ENCODE assay signal across 1 cellular context in the genomic region with DNA sequence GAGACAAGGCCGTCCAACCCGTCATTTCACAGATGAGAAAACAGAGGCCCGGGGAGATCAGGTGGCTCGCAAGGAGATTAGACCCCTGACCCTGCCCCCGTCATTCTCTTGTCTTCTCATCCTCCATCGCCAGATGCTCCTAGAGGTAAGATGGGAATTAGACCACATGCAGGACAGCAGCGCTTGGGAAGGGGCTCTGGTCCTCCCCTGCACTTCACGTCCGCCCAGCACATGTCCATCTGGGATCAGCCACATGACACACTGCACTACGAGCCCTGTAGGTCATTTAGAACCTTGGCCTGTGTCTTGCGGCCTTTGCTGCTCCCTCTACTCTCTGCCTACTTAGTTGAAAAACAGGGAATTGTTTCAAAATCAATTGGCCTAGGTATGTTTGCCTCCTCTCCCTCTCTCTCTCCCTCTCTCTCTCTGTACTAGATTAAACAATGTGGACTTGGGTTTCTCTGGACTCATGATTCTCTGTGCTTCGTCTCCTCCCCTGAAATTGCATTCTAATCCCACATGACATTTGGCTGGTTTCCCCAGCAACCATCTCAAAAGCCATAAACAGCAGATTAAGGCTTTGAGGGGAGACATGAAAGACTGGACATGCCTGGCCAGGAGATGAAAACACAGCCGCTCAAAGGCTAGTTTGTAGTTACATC.
TF ChIP-seq lines count a peak whose summit lies in the region.

No MANE protein-coding gene starts in this region.

TF ChIP-seq in HepG2, 621 proteins besides CTCF, POLR2A, EP300 and RAD21 (continued from another document and continues in another):
- TF ChIP-seq ZNF646 (CRISPR knock-in tag; IDR thresholded peaks at IDR 0.05) (peak; percentile 59; the same call in 1 of the 2 replicates), CENPT (CRISPR knock-in tag; IDR thresholded peaks at IDR 0.05; ENCODE audit: low read depth) (no peak), ARID4A (CRISPR knock-in tag; IDR thresholded peaks at IDR 0.05; ENCODE audit: borderline replicate concordance) (peak; percentile 36; the same call in 1 of the 2 replicates), RFXAP (CRISPR knock-in tag; IDR thresholded peaks at IDR 0.05; ENCODE audit: borderline replicate concordance) (no peak; the same call in 1 of the 2 replicates), SAFB2 (CRISPR knock-in tag; IDR thresholded peaks at IDR 0.05; ENCODE audit: borderline replicate concordance, low read depth) (peak; percentile 57; the same call in 1 of the 2 replicates), NFIB (CRISPR knock-in tag; IDR thresholded peaks at IDR 0.05; ENCODE audit: borderline replicate concordance) (no peak), TARDBP (CRISPR knock-in tag; IDR thresholded peaks at IDR 0.05) (peak; percentile 64; the same call in 1 of the 2 replicates), ZBTB39 (CRISPR knock-in tag; IDR thresholded peaks at IDR 0.05) (no peak), ZNF792 (CRISPR knock-in tag; IDR thresholded peaks at IDR 0.05) (0 out of 2 replicates have a peak, but pooled peaks have one; percentile 11), ZNF274 (CRISPR knock-in tag; IDR thresholded peaks at IDR 0.05) (no peak), TGIF2 (CRISPR knock-in tag; IDR thresholded peaks at IDR 0.05) (no peak), AFF4 (CRISPR knock-in tag; IDR thresholded peaks at IDR 0.05) (no peak), ZNF883 (CRISPR knock-in tag; IDR thresholded peaks at IDR 0.05; ENCODE audit: not compliant biosample characterization) (peak; percentile 46), TAF15 (IDR thresholded peaks at IDR 0.05; ENCODE audit: low read depth, low read length, poor library complexity, severe bottlenecking) (no peak), ZNF879 (CRISPR knock-in tag; IDR thresholded peaks at IDR 0.05) (peak; percentile 91), ZNF512B (CRISPR knock-in tag; IDR thresholded peaks at IDR 0.05; ENCODE audit: borderline replicate concordance) (peak; percentile 45; the same call in 1 of the 2 replicates), ZSCAN29 (CRISPR knock-in tag; conservative IDR thresholded peaks at IDR 0.05) (peak; percentile 70; the same call in 1 of the 2 replicates), ZNF616 (CRISPR knock-in tag; IDR thresholded peaks at IDR 0.05; ENCODE audit: low read depth) (0 out of 2 replicates have a peak, but pooled peaks have one; percentile 67), ZNF746 (CRISPR knock-in tag; IDR thresholded peaks at IDR 0.05) (peak; percentile 53; the same call in 1 of the 2 replicates), IRF9 (CRISPR knock-in tag; IDR thresholded peaks at IDR 0.05; ENCODE audit: borderline replicate concordance) (peak; percentile 80)
- TF ChIP-seq, protein P1, sequence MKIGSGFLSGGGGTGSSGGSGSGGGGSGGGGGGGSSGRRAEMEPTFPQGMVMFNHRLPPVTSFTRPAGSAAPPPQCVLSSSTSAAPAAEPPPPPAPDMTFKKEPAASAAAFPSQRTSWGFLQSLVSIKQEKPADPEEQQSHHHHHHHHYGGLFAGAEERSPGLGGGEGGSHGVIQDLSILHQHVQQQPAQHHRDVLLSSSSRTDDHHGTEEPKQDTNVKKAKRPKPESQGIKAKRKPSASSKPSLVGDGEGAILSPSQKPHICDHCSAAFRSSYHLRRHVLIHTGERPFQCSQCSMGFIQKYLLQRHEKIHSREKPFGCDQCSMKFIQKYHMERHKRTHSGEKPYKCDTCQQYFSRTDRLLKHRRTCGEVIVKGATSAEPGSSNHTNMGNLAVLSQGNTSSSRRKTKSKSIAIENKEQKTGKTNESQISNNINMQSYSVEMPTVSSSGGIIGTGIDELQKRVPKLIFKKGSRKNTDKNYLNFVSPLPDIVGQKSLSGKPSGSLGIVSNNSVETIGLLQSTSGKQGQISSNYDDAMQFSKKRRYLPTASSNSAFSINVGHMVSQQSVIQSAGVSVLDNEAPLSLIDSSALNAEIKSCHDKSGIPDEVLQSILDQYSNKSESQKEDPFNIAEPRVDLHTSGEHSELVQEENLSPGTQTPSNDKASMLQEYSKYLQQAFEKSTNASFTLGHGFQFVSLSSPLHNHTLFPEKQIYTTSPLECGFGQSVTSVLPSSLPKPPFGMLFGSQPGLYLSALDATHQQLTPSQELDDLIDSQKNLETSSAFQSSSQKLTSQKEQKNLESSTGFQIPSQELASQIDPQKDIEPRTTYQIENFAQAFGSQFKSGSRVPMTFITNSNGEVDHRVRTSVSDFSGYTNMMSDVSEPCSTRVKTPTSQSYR (CRISPR knock-in tag; IDR thresholded peaks at IDR 0.05; ENCODE audit: borderline replicate concordance), result peak; percentile 16; the same call in 1 of the 2 replicates
